18 cellular contexts compared by ENCODE assay signal in genomic region chr13:46015374-46015773, GRCh38.
"Had no signal": no experiment of that assay in that cellular context is flagged by ENCODE, and none has a peak within 500 bp of the region (broad histone marks: within the 10 kb centered on the region; RNA-seq: fewer than 3 reads in every experiment).

No MANE protein-coding gene starts in this region.

- H3K4me1 ChIP-seq: body of pancreas, esophagus muscularis mucosa, left lung, thyroid gland, uterus had no signal

- FAIRE-seq: keratinocyte had no signal

- DNase-seq: activated CD4-positive, alpha-beta memory T cell treated with anti-CD3 and anti-CD28 coated beads for 36 hours; activated CD4-positive, alpha-beta T cell treated with anti-CD3 and anti-CD28 coated beads for 1 hour; activated CD8-positive, alpha-beta memory T cell treated with anti-CD3 and anti-CD28 coated beads, Interleukin-2, amount 10 ng/mL, durations not matched to agents 7 days and 5 days; activated effector memory CD4-positive, alpha-beta T cell treated with Interleukin-2 at 50 U/mL for 16 hours; activated T-cell treated with anti-CD3 and anti-CD28 coated beads, Interleukin-2, amount 50 U/mL, for 24 hours; amniotic stem cell; body of pancreas; caudate nucleus; foreskin fibroblast; hippocampal formation; left lung; naive thymus-derived CD8-positive, alpha-beta T cell; stimulated activated CD4-positive, alpha-beta T cell treated with anti-CD3 and anti-CD28 coated beads, Interleukin-2, amount 100 ng/mL, for 48 hours; thyroid gland; uterus had no signal

- H3K4me3 ChIP-seq: body of pancreas, coronary artery, esophagus muscularis mucosa, left lung, thyroid gland, uterus had no signal

- H3K27me3 ChIP-seq: body of pancreas, esophagus muscularis mucosa, left lung, thyroid gland, uterus had no signal

- H3K9me3 ChIP-seq: body of pancreas, esophagus muscularis mucosa, left lung, thyroid gland, uterus had no signal

- H3K36me3 ChIP-seq: uterus had no signal
